8 cellular contexts compared by ENCODE assay signal in the genomic region with DNA sequence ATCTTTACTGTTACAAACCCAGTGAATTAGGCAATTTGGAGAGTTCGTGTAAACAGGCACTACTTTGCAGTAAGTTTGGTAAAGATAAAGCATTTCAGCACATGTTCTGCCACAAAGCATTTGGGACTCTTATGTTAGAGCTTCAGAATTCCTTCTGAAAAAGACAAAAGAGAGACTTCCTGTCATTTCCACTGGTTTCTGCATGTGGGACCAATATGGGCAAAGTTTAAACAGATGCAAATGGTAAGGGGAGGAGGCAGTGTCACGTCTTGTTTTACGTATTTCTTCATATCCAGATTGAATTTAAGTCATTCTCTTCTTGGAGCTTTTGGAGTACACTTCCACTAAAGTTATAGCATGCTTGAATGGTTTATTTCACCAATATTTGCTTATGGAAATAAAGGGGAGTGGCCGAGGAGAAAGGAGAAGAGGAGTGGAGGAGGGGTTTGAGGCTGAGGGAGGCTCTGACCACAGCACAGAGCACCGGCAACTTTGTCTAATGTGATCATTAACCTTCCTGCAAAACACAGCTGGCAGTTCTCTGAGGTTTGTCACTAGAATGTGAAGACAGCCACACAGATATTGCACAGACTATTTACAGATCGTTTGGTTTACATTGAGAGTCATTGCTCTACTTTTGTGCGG. TPM values are rescaled to one million over a fixed set of nuclear protein-coding genes. Genes with fewer than 3 reads are reported as not detected.
DNase-seq lines count a peak whose midpoint lies in the region; ATAC-seq and TF ChIP-seq lines count a peak whose summit lies in the region.

A gene with protein sequence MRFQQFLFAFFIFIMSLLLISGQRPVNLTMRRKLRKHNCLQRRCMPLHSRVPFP (plus strand): TSS at position 499 of the 645 bp plus-strand sequence. CDS start 154 bp downstream, outside the sequence.

- WGBS in transverse colon (ENCODE audit: low coverage in 1 of 2), 2 donors = 13 to 17% methylated on average over 7 of the region's 7 CpGs

- in situ Hi-C loops in transverse colon (cut with MboI; ENCODE audit: low pct_ligation_motif_present in 1 of 4, low pct_unique_long_range_greater_than_20kb in 1 of 4, low sequenced_read_pairs in 3 of 4) = no loop called here

- no peak for TF ChIP-seq EP300 in transverse colon (IDR thresholded peaks at IDR 0.05; ENCODE audit: low read depth)

- peak; percentile 98 for ATAC-seq in GM21381 (IDR thresholded peaks at IDR 0.05; ENCODE audit: unreplicated experiment)
- peak; percentile 99 for ATAC-seq in HG03342 (IDR thresholded peaks at IDR 0.05; ENCODE audit: unreplicated experiment)

- no peaks in the 10 kb centered on the region for H3K27me3 ChIP-seq in GM06990 (replicated peaks; ENCODE audit: control insufficient read depth, insufficient read depth, low read length)
- no peaks in the 10 kb centered on the region for H3K27me3 ChIP-seq in transverse colon

- no peak for TF ChIP-seq POLR2A in transverse colon (IDR thresholded peaks at IDR 0.05)

- no peaks in the 10 kb centered on the region for H3K36me3 ChIP-seq in GM06990 (ENCODE audit: control insufficient read depth, insufficient read depth, low read length)
- H3K36me3 ChIP-seq in transverse colon = no peaks in the 10 kb centered on the region

- no peak within 1 kb of the TSS for H3K27ac ChIP-seq in transverse colon

- TF ChIP-seq CTCF in GM06990 (IDR thresholded peaks at IDR 0.05; ENCODE audit: insufficient read depth, low read length, poor library complexity, severe bottlenecking) = no peak
- TF ChIP-seq CTCF in transverse colon (IDR thresholded peaks at IDR 0.05) = no peak

- H3K4me3 ChIP-seq in GM06990 (replicated peaks; ENCODE audit: low read depth, low read length) = peak within 1 kb of the TSS; percentile 38
- H3K4me3 ChIP-seq in transverse colon = no peak within 1 kb of the TSS

- intact Hi-C loops in transverse colon (cut with DNase I; ENCODE audit: low total_unique reads) = no loop called here

- H3K9me3 ChIP-seq in transverse colon = no peaks in the 10 kb centered on the region

- peaks cover 0 to 10% (median 0%) of the 10 kb centered on the region in 4 donors for H3K4me1 ChIP-seq in transverse colon

- DNase-seq in GM06990 (ENCODE audit: extremely low read depth, insufficient read length) (peak; percentile 36), glomerular visceral epithelial cell (ENCODE audit: extremely low spot score) (peak; percentile 65), medulla oblongata (ENCODE audit: extremely low spot score) (no peak), transverse colon (no peak)
- no peak for DNase-seq in activated naive CD4-positive, alpha-beta T cell treated with anti-CD3 and anti-CD28 coated beads, Interleukin-2, amount 50 U/mL, for 16 hours
- DNase-seq in activated CD4-positive, CD25-positive, alpha-beta regulatory T cell (lab: John Stamatoyannopoulos, UW) = no peak

RNA-seq across cellular contexts. Expression of the gene that starts here (rescaled TPM):
- not detected for total RNA-seq in transverse colon

Comparison
In these comparisons a context has a peak if more than half of its experiments do, and no peak if none do; other contexts are left out.
1. DNase-seq: peak in GM06990 (single experiment) and glomerular visceral epithelial cell (single experiment); none in activated naive CD4-positive, alpha-beta T cell treated with anti-CD3 and anti-CD28 coated beads, Interleukin-2, amount 50 U/mL, for 16 hours (single experiment), activated CD4-positive, CD25-positive, alpha-beta regulatory T cell (0 of 4), medulla oblongata (single experiment) and transverse colon (single experiment).